ENCODE assay signal across 1 cellular context in the genomic region with DNA sequence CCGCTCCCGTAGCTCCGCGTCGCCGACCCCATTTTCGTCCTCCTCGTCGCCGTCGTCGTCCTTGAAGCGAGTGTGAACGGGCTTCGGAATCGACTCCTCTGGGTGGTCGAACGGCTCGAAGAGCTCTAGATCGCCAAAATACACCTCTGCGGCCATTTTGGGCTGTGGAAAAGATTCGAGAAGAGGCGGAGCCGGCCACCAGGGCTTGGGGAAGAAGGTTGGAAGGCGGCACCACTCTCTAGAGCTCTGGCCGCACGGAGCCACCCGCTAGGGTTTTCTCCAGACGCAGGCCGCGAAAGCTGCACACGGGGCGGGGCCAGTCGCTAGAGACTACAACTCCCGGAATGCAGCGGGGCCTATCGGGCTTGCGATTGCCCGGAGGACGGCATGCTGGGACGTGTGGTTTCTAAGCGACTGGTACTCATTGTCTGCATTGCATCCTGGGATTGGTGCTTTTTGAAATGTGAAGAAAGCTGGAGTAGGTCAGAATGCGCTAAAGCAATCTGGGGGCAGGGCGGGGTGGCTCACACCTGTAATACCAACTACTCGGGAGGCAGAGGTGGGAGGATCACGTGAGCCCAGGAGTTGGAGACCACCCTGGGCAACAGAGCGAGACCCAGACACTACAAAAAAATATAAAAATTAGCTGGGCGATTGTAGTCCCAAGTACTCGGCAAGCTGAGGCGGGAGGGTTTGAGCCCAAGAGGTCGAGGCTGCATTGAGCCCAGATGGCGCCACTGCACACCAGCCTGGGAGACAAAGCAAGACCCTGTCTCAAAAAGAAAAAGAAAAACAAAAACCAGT.
TF ChIP-seq lines count a peak whose summit lies in the region.

Gene ZCCHC8, minus strand, starts transcription at position 248 of the 804 bp plus-strand sequence. Its CDS starts 92 bp downstream, at position 156.

TF ChIP-seq in HepG2, 621 proteins besides CTCF, POLR2A, EP300 and RAD21 (continued from another document and continues in another):
- no peak for TF ChIP-seq ZNF503 (CRISPR knock-in tag; IDR thresholded peaks at IDR 0.05)
- TF ChIP-seq SP1 (IDR thresholded peaks at IDR 0.05): no peak
- peak; percentile 72; the same call in 1 of the 2 replicates for TF ChIP-seq SP1 (CRISPR knock-in tag; IDR thresholded peaks at IDR 0.05)
- TF ChIP-seq KLF11 (CRISPR knock-in tag; IDR thresholded peaks at IDR 0.05): no peak
- TF ChIP-seq ZBTB7B (CRISPR knock-in tag; IDR thresholded peaks at IDR 0.05): peak; percentile 15
- TF ChIP-seq KDM4B (CRISPR knock-in tag; IDR thresholded peaks at IDR 0.05): 0 out of 2 replicates have a peak, but pooled peaks have one; percentile 81
- peak; percentile 66 for TF ChIP-seq MYC (CRISPR knock-in tag; IDR thresholded peaks at IDR 0.05; ENCODE audit: borderline replicate concordance)
- TF ChIP-seq SKI (IDR thresholded peaks at IDR 0.05; ENCODE audit: partially characterized antibody): peak; percentile 12
- TF ChIP-seq, protein P1, sequence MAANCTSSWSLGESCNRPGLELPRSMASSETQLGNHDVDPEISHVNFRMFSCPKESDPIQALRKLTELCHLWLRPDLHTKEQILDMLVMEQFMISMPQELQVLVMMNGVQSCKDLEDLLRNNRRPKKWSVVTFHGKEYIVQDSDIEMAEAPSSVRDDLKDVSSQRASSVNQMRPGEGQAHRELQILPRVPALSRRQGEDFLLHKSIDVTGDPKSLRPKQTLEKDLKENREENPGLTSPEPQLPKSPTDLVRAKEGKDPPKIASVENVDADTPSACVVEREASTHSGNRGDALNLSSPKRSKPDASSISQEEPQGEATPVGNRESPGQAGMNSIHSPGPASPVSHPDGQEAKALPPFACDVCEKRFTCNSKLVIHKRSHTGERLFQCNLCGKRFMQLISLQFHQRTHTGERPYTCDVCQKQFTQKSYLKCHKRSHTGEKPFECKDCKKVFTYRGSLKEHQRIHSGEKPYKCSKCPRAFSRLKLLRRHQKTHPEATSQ (CRISPR knock-in tag; IDR thresholded peaks at IDR 0.05; ENCODE audit: borderline replicate concordance): no peak
- peak; percentile 83 for TF ChIP-seq HDAC1 (CRISPR knock-in tag; IDR thresholded peaks at IDR 0.05)
- no peak for TF ChIP-seq DBP (CRISPR knock-in tag; IDR thresholded peaks at IDR 0.05; ENCODE audit: not compliant biosample characterization)
- TF ChIP-seq ZFP1 (CRISPR knock-in tag; IDR thresholded peaks at IDR 0.05): peak; percentile 54; the same call in 1 of the 2 replicates
- peak; percentile 26; the same call in 1 of the 2 replicates for TF ChIP-seq ZNF709 (CRISPR knock-in tag; IDR thresholded peaks at IDR 0.05)
- TF ChIP-seq GTF2F1 (IDR thresholded peaks at IDR 0.05; ENCODE audit: low read length): 0 out of 2 replicates have a peak, but pooled peaks have one; percentile 42
- peak; percentile 62; the same call in 1 of the 2 replicates for TF ChIP-seq KDM5A (IDR thresholded peaks at IDR 0.05; ENCODE audit: borderline replicate concordance, low read length)
- peak; percentile 63; the same call in 1 of the 2 replicates for TF ChIP-seq ARNT2 (CRISPR knock-in tag; IDR thresholded peaks at IDR 0.05; ENCODE audit: low read depth)
- TF ChIP-seq, protein P2, sequence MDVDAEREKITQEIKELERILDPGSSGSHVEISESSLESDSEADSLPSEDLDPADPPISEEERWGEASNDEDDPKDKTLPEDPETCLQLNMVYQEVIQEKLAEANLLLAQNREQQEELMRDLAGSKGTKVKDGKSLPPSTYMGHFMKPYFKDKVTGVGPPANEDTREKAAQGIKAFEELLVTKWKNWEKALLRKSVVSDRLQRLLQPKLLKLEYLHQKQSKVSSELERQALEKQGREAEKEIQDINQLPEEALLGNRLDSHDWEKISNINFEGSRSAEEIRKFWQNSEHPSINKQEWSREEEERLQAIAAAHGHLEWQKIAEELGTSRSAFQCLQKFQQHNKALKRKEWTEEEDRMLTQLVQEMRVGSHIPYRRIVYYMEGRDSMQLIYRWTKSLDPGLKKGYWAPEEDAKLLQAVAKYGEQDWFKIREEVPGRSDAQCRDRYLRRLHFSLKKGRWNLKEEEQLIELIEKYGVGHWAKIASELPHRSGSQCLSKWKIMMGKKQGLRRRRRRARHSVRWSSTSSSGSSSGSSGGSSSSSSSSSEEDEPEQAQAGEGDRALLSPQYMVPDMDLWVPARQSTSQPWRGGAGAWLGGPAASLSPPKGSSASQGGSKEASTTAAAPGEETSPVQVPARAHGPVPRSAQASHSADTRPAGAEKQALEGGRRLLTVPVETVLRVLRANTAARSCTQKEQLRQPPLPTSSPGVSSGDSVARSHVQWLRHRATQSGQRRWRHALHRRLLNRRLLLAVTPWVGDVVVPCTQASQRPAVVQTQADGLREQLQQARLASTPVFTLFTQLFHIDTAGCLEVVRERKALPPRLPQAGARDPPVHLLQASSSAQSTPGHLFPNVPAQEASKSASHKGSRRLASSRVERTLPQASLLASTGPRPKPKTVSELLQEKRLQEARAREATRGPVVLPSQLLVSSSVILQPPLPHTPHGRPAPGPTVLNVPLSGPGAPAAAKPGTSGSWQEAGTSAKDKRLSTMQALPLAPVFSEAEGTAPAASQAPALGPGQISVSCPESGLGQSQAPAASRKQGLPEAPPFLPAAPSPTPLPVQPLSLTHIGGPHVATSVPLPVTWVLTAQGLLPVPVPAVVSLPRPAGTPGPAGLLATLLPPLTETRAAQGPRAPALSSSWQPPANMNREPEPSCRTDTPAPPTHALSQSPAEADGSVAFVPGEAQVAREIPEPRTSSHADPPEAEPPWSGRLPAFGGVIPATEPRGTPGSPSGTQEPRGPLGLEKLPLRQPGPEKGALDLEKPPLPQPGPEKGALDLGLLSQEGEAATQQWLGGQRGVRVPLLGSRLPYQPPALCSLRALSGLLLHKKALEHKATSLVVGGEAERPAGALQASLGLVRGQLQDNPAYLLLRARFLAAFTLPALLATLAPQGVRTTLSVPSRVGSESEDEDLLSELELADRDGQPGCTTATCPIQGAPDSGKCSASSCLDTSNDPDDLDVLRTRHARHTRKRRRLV (CRISPR knock-in tag; IDR thresholded peaks at IDR 0.05): peak; percentile 88
- TF ChIP-seq ZNF33A (CRISPR knock-in tag; IDR thresholded peaks at IDR 0.05; ENCODE audit: borderline replicate concordance): no peak
- TF ChIP-seq MIER3 (CRISPR knock-in tag; IDR thresholded peaks at IDR 0.05; ENCODE audit: borderline replicate concordance): peak; percentile 82
- TF ChIP-seq FOXM1 (CRISPR knock-in tag; IDR thresholded peaks at IDR 0.05): peak; percentile 89
- no peak for TF ChIP-seq ZNF713 (CRISPR knock-in tag; IDR thresholded peaks at IDR 0.05)
- TF ChIP-seq, protein P3, sequence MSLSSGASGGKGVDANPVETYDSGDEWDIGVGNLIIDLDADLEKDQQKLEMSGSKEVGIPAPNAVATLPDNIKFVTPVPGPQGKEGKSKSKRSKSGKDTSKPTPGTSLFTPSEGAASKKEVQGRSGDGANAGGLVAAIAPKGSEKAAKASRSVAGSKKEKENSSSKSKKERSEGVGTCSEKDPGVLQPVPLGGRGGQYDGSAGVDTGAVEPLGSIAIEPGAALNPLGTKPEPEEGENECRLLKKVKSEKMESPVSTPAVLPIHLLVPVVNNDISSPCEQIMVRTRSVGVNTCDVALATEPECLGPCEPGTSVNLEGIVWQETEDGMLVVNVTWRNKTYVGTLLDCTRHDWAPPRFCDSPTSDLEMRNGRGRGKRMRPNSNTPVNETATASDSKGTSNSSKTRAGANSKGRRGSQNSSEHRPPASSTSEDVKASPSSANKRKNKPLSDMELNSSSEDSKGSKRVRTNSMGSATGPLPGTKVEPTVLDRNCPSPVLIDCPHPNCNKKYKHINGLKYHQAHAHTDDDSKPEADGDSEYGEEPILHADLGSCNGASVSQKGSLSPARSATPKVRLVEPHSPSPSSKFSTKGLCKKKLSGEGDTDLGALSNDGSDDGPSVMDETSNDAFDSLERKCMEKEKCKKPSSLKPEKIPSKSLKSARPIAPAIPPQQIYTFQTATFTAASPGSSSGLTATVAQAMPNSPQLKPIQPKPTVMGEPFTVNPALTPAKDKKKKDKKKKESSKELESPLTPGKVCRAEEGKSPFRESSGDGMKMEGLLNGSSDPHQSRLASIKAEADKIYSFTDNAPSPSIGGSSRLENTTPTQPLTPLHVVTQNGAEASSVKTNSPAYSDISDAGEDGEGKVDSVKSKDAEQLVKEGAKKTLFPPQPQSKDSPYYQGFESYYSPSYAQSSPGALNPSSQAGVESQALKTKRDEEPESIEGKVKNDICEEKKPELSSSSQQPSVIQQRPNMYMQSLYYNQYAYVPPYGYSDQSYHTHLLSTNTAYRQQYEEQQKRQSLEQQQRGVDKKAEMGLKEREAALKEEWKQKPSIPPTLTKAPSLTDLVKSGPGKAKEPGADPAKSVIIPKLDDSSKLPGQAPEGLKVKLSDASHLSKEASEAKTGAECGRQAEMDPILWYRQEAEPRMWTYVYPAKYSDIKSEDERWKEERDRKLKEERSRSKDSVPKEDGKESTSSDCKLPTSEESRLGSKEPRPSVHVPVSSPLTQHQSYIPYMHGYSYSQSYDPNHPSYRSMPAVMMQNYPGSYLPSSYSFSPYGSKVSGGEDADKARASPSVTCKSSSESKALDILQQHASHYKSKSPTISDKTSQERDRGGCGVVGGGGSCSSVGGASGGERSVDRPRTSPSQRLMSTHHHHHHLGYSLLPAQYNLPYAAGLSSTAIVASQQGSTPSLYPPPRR (CRISPR knock-in tag; IDR thresholded peaks at IDR 0.05; ENCODE audit: borderline replicate concordance): peak; percentile 28; the same call in 1 of the 2 replicates
- TF ChIP-seq ZNF296 (CRISPR knock-in tag; conservative IDR thresholded peaks at IDR 0.05): no peak
- 0 out of 2 replicates have a peak, but pooled peaks have one; percentile 35 for TF ChIP-seq PCBP1 (IDR thresholded peaks at IDR 0.05; ENCODE audit: borderline replicate concordance, low read depth, low read length)
- peak; percentile 92 for TF ChIP-seq TEAD3 (CRISPR knock-in tag; optimal IDR thresholded peaks at IDR 0.05; ENCODE audit: borderline replicate concordance)
- TF ChIP-seq THAP11 (CRISPR knock-in tag; IDR thresholded peaks at IDR 0.05): peak; percentile 99
- 0 out of 2 replicates have a peak, but pooled peaks have one; percentile 22 for TF ChIP-seq ZNF550 (CRISPR knock-in tag; IDR thresholded peaks at IDR 0.05; ENCODE audit: borderline replicate concordance)
- TF ChIP-seq, protein P4, sequence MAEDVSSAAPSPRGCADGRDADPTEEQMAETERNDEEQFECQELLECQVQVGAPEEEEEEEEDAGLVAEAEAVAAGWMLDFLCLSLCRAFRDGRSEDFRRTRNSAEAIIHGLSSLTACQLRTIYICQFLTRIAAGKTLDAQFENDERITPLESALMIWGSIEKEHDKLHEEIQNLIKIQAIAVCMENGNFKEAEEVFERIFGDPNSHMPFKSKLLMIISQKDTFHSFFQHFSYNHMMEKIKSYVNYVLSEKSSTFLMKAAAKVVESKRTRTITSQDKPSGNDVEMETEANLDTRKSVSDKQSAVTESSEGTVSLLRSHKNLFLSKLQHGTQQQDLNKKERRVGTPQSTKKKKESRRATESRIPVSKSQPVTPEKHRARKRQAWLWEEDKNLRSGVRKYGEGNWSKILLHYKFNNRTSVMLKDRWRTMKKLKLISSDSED (CRISPR knock-in tag; IDR thresholded peaks at IDR 0.05): no peak
- no peak; the same call in 1 of the 2 replicates for TF ChIP-seq ZNF616 (CRISPR knock-in tag; IDR thresholded peaks at IDR 0.05; ENCODE audit: low read depth)
- TF ChIP-seq BCL6 (CRISPR knock-in tag; IDR thresholded peaks at IDR 0.05): peak; percentile 47
